In genomic region chr13:50951366-50951765, GRCh38 we compare ENCODE assay signal across 15 cellular contexts.
"Had no signal": no experiment of that assay in that cellular context is flagged by ENCODE, and none has a peak within 500 bp of the region (broad histone marks: within the 10 kb centered on the region; RNA-seq: fewer than 3 reads in every experiment).

No MANE protein-coding gene starts in this region.

- H3K4me3 ChIP-seq: body of pancreas, heart right ventricle, sigmoid colon, upper lobe of right lung had no signal

- ATAC-seq: activated CD4-positive, alpha-beta T cell treated with anti-CD3 and anti-CD28 coated beads for 36 hours; body of pancreas; heart right ventricle; natural killer cell treated with Interleukin-12 subunit alpha and Interleukin-12 subunit beta and Interleukin-15 and Interleukin-18, amount 100 ng/mL, for 72 hours; stimulated activated naive CD8-positive, alpha-beta T cell treated with anti-CD3 and anti-CD28 coated beads, Interleukin-15, Interleukin-2, amounts not matched to agents 100 U/mL and 50 U/mL, for 24 hours; upper lobe of right lung had no signal

- DNase-seq: activated CD4-positive, alpha-beta memory T cell treated with anti-CD3 and anti-CD28 coated beads, Interleukin-2, amount 10 ng/mL, durations not matched to agents 7 days and 5 days; activated CD4-positive, alpha-beta T cell treated with anti-CD3 and anti-CD28 coated beads for 36 hours; activated CD8-positive, alpha-beta memory T cell treated with anti-CD3 and anti-CD28 coated beads, Interleukin-2, amount 50 U/mL, for 4 hours; body of pancreas; erythroblast; heart right ventricle; mammary epithelial cell; sigmoid colon; stimulated activated CD4-positive, alpha-beta T cell treated with anti-CD3 and anti-CD28 coated beads, Interleukin-4, amount 100 ng/mL, for 1 hour; stimulated activated CD8-positive, alpha-beta memory T cell treated with anti-CD3 and anti-CD28 coated beads, Interleukin-4, amount 100 ng/mL, for 48 hours; stimulated activated naive CD8-positive, alpha-beta T cell treated with anti-CD3 and anti-CD28 coated beads, Interleukin-15, Interleukin-2, amounts not matched to agents 100 U/mL and 50 U/mL, for 24 hours; SW 1271; upper lobe of right lung; WERI-Rb-1 had no signal
